2 cellular contexts compared by ENCODE assay signal in genomic region chr2:11348209-11348749, GRCh38.
TF ChIP-seq lines count a peak whose summit lies in the region.

No MANE protein-coding gene starts in this region.

TF ChIP-seq in GM23338, 12 proteins besides CTCF, POLR2A, EP300 and RAD21:
- TF ChIP-seq ZNF462 (CRISPR knock-in tag; IDR thresholded peaks at IDR 0.05) = no peak
- TF ChIP-seq CREB1 (CRISPR knock-in tag; IDR thresholded peaks at IDR 0.05; ENCODE audit: low read depth) = no peak
- no peak for TF ChIP-seq JUNB (IDR thresholded peaks at IDR 0.05; ENCODE audit: unreplicated experiment)
- no peak for TF ChIP-seq ZNF331 (CRISPR knock-in tag; IDR thresholded peaks at IDR 0.05; ENCODE audit: low read depth)
- TF ChIP-seq NANOG (IDR thresholded peaks at IDR 0.05; ENCODE audit: borderline replicate concordance) = no peak
- TF ChIP-seq EZH2 (IDR thresholded peaks at IDR 0.05; ENCODE audit: low read depth, unreplicated experiment) = no peak
- no peak for TF ChIP-seq ZNF114 (CRISPR knock-in tag; IDR thresholded peaks at IDR 0.05)
TF ChIP-seq in GM23338: peak in this region for 0.

TF ChIP-seq in HepG2, 621 proteins besides CTCF, POLR2A, EP300 and RAD21 (continues in another document):
- TF ChIP-seq ELF3 (CRISPR knock-in tag; IDR thresholded peaks at IDR 0.05) (peak; percentile 74; the same call in 1 of the 2 replicates), SIN3A (IDR thresholded peaks at IDR 0.05; ENCODE audit: borderline replicate concordance, low read depth, low read length) (no peak), RFX1 (IDR thresholded peaks at IDR 0.05) (peak; percentile 77), FOXM1 (CRISPR knock-in tag; IDR thresholded peaks at IDR 0.05) (no peak), GABPB1 (CRISPR knock-in tag; IDR thresholded peaks at IDR 0.05) (no peak), ZNF446 (CRISPR knock-in tag; IDR thresholded peaks at IDR 0.05) (no peak), KLF16 (CRISPR knock-in tag; IDR thresholded peaks at IDR 0.05) (0 out of 4 replicates have a peak, but pooled peaks of 1 of the 2 experiments have one; percentile 7), HDAC2 (CRISPR knock-in tag; IDR thresholded peaks at IDR 0.05) (peak; percentile 43; the same call in 1 of the 2 replicates), GATAD2A (CRISPR knock-in tag; IDR thresholded peaks at IDR 0.05) (peak; percentile 61), CENPX (CRISPR knock-in tag; IDR thresholded peaks at IDR 0.05) (no peak), ZNF580 (CRISPR knock-in tag; IDR thresholded peaks at IDR 0.05; ENCODE audit: borderline replicate concordance, low read depth) (peak; percentile 24; the same call in 1 of the 2 replicates), ZNF136 (CRISPR knock-in tag; IDR thresholded peaks at IDR 0.05; ENCODE audit: low read depth) (no peak), ZNF614 (CRISPR knock-in tag; IDR thresholded peaks at IDR 0.05; ENCODE audit: borderline replicate concordance) (peak; percentile 63; the same call in 1 of the 2 replicates), ZNF205 (CRISPR knock-in tag; IDR thresholded peaks at IDR 0.05) (0 out of 2 replicates have a peak, but pooled peaks have one; percentile 24), MXD4 (CRISPR knock-in tag; IDR thresholded peaks at IDR 0.05) (no peak), ARID2 (CRISPR knock-in tag; IDR thresholded peaks at IDR 0.05; ENCODE audit: borderline replicate concordance) (no peak), HDAC1 (CRISPR knock-in tag; IDR thresholded peaks at IDR 0.05) (no peak), ZNF619 (CRISPR knock-in tag; IDR thresholded peaks at IDR 0.05) (0 out of 2 replicates have a peak, but pooled peaks have one; percentile 28), MAFG (CRISPR knock-in tag; IDR thresholded peaks at IDR 0.05) (no peak), NCOA1 (CRISPR knock-in tag; IDR thresholded peaks at IDR 0.05) (no peak), IRF2 (CRISPR knock-in tag; IDR thresholded peaks at IDR 0.05) (peak; percentile 26; the same call in 1 of the 2 replicates), MTA1 (CRISPR knock-in tag; IDR thresholded peaks at IDR 0.05; ENCODE audit: borderline replicate concordance) (no peak), KLF6 (CRISPR knock-in tag; IDR thresholded peaks at IDR 0.05) (peak; percentile 57; the same call in 1 of the 2 replicates), SALL1 (CRISPR knock-in tag; IDR thresholded peaks at IDR 0.05) (peak; percentile 55; the same call in 1 of the 2 replicates), ZSCAN25 (CRISPR knock-in tag; IDR thresholded peaks at IDR 0.05) (no peak), HIVEP1 (CRISPR knock-in tag; IDR thresholded peaks at IDR 0.05) (0 out of 2 replicates have a peak, but pooled peaks have one; percentile 30), ZNF468 (CRISPR knock-in tag; IDR thresholded peaks at IDR 0.05) (no peak), FOXA3 (CRISPR knock-in tag; IDR thresholded peaks at IDR 0.05) (peak; percentile 62), EHMT2 (IDR thresholded peaks at IDR 0.05; ENCODE audit: borderline replicate concordance, low read depth, low read length) (0 out of 2 replicates have a peak, but pooled peaks have one; percentile 20), TBX2 (CRISPR knock-in tag; IDR thresholded peaks at IDR 0.05; ENCODE audit: borderline replicate concordance) (0 out of 2 replicates have a peak, but pooled peaks have one; percentile 18), ZNF678 (CRISPR knock-in tag; IDR thresholded peaks at IDR 0.05) (no peak), CHD4 (IDR thresholded peaks at IDR 0.05; ENCODE audit: borderline replicate concordance, low read length) (no peak), KDM2A (CRISPR knock-in tag; IDR thresholded peaks at IDR 0.05; ENCODE audit: borderline replicate concordance, low read depth) (peak; percentile 53; the same call in 1 of the 2 replicates), ZNF674 (CRISPR knock-in tag; IDR thresholded peaks at IDR 0.05; ENCODE audit: low read depth) (no peak), DBP (CRISPR knock-in tag; IDR thresholded peaks at IDR 0.05; ENCODE audit: not compliant biosample characterization) (no peak), POLR2G (IDR thresholded peaks at IDR 0.05; ENCODE audit: low read depth, low read length) (peak; percentile 67), CREM (IDR thresholded peaks at IDR 0.05) (peak; percentile 24; the same call in 1 of the 2 replicates), CREM (CRISPR knock-in tag; IDR thresholded peaks at IDR 0.05) (no peak), TP53 (CRISPR knock-in tag; conservative IDR thresholded peaks at IDR 0.05) (no peak), TGIF2 (CRISPR knock-in tag; IDR thresholded peaks at IDR 0.05) (no peak), GZF1 (CRISPR knock-in tag; IDR thresholded peaks at IDR 0.05) (no peak), SMARCC2 (IDR thresholded peaks at IDR 0.05) (no peak), CEBPZ (IDR thresholded peaks at IDR 0.05; ENCODE audit: low read length) (no peak), FOSL2 (CRISPR knock-in tag; IDR thresholded peaks at IDR 0.05) (0 out of 2 replicates have a peak, but pooled peaks have one; percentile 17), CEBPB (IDR thresholded peaks at IDR 0.05; ENCODE audit: borderline replicate concordance, low read depth, low read length) (peak; percentile 91), CREB1 (IDR thresholded peaks at IDR 0.05) (no peak), CREB1 (CRISPR knock-in tag; IDR thresholded peaks at IDR 0.05) (0 out of 2 replicates have a peak, but pooled peaks have one; percentile 35), RCOR2 (CRISPR knock-in tag; IDR thresholded peaks at IDR 0.05) (peak; percentile 41; the same call in 1 of the 2 replicates), HNRNPLL (IDR thresholded peaks at IDR 0.05; ENCODE audit: low read depth, low read length, poor library complexity, severe bottlenecking) (no peak), ZNF629 (CRISPR knock-in tag; conservative IDR thresholded peaks at IDR 0.05) (no peak), PHB2 (IDR thresholded peaks at IDR 0.05; ENCODE audit: partially characterized antibody) (no peak), ZNF597 (CRISPR knock-in tag; IDR thresholded peaks at IDR 0.05) (no peak), ZNF547 (CRISPR knock-in tag; IDR thresholded peaks at IDR 0.05) (no peak), PREB (CRISPR knock-in tag; IDR thresholded peaks at IDR 0.05) (no peak), ARID5B (CRISPR knock-in tag; IDR thresholded peaks at IDR 0.05) (peak; percentile 72), ZNF331 (CRISPR knock-in tag; IDR thresholded peaks at IDR 0.05) (0 out of 2 replicates have a peak, but pooled peaks have one; percentile 16), HMG20A (CRISPR knock-in tag; IDR thresholded peaks at IDR 0.05; ENCODE audit: borderline replicate concordance) (peak; percentile 60), RXRA (CRISPR knock-in tag; IDR thresholded peaks at IDR 0.05) (peak; percentile 34; the same call in 1 of the 2 replicates), NPAS2 (CRISPR knock-in tag; IDR thresholded peaks at IDR 0.05; ENCODE audit: borderline replicate concordance) (no peak), KMT2A (CRISPR knock-in tag; IDR thresholded peaks at IDR 0.05) (peak; percentile 34; the same call in 1 of the 2 replicates), KLF11 (CRISPR knock-in tag; IDR thresholded peaks at IDR 0.05) (0 out of 2 replicates have a peak, but pooled peaks have one; percentile 42), TEAD3 (CRISPR knock-in tag; optimal IDR thresholded peaks at IDR 0.05; ENCODE audit: borderline replicate concordance) (peak; percentile 19), RARA (CRISPR knock-in tag; IDR thresholded peaks at IDR 0.05) (peak; percentile 24; the same call in 1 of the 2 replicates), RARG (CRISPR knock-in tag; IDR thresholded peaks at IDR 0.05; ENCODE audit: low read depth) (no peak)
